In genomic region chr18:45765740-45766139, GRCh38 we compare ENCODE assay signal across 1 cellular context.
TF ChIP-seq lines count a peak whose summit lies in the region.

No MANE protein-coding gene starts in this region.

TF ChIP-seq in SK-N-SH treated with all-trans-retinoic acid at 6 μM for 48 hours, 23 proteins besides CTCF, POLR2A, EP300 and RAD21 (continued from another document):
- TF ChIP-seq TSHZ2 (CRISPR knock-in tag; IDR thresholded peaks at IDR 0.05) (no peak), ZNF565 (CRISPR knock-in tag; conservative IDR thresholded peaks at IDR 0.05; ENCODE audit: low read depth) (no peak), GLIS3 (CRISPR knock-in tag; IDR thresholded peaks at IDR 0.05) (no peak), SNAI2 (CRISPR knock-in tag; IDR thresholded peaks at IDR 0.05) (no peak), ZC3H10 (CRISPR knock-in tag; IDR thresholded peaks at IDR 0.05) (no peak), CSRNP3 (CRISPR knock-in tag; IDR thresholded peaks at IDR 0.05) (no peak), TCF4 (CRISPR knock-in tag; IDR thresholded peaks at IDR 0.05; ENCODE audit: borderline replicate concordance) (no peak), BACH2 (CRISPR knock-in tag; IDR thresholded peaks at IDR 0.05; ENCODE audit: borderline replicate concordance) (no peak), POU6F1 (CRISPR knock-in tag; IDR thresholded peaks at IDR 0.05; ENCODE audit: borderline replicate concordance, low read depth) (no peak), CSDC2 (CRISPR knock-in tag; IDR thresholded peaks at IDR 0.05) (no peak), ISL1 (CRISPR knock-in tag; IDR thresholded peaks at IDR 0.05) (no peak)
